In the genomic region with DNA sequence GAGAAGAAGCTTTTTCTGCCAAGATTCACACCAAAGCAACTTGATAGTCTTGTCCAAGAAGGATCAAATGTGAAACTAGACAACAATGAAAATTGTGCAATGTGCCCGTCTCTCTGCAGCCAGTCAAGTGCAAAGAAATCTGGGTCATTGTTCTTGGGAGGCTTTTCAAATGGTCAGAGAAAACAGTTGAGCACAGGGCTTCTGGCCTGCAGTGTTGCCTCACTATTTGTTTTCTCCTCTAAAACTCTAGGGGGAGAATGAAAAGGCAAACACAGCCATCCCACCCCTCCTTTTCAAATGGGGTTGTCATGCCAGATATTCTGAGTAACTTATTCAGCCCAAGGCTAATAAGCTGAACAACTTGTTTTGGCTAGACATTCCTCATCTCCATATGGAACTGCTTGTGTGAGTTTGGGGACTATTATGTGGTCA, we compare ENCODE assay signal across 14 cellular contexts.
DNase-seq lines count a peak whose midpoint lies in the region; ATAC-seq and TF ChIP-seq lines count a peak whose summit lies in the region.
"Had no signal": no experiment of that assay in that cellular context is flagged by ENCODE, and none has a peak within 500 bp of the region (broad histone marks: within the 10 kb centered on the region; RNA-seq: fewer than 3 reads in every experiment).

No MANE protein-coding gene starts in this region.

- peaks cover 6 to 9% of the 10 kb centered on the region in 2 donors for H3K9me3 Mint-ChIP-seq in activated T-cell treated with anti-CD3 and anti-CD28 coated beads, Interleukin-2, amount 50 U/mL, for 72 hours

- TF ChIP-seq CTCF in cardiac fibroblast (IDR thresholded peaks at IDR 0.05; ENCODE audit: low read depth, low read length) = no peak
- TF ChIP-seq CTCF in gastrocnemius medialis (IDR thresholded peaks at IDR 0.05 in 4 of 5, conservative IDR thresholded peaks at IDR 0.05 in 1 of 5) = no peak
- TF ChIP-seq CTCF in colonic mucosa (IDR thresholded peaks at IDR 0.05) = no peak

- H3K27me3 ChIP-seq in GM23248 (replicated peaks; ENCODE audit: insufficient read depth) (no peaks in the 10 kb centered on the region), right cardiac atrium (ENCODE audit: control insufficient read depth, insufficient read depth) (no peaks in the 10 kb centered on the region), gastrocnemius medialis (no peaks in the 10 kb centered on the region), colonic mucosa (no peaks in the 10 kb centered on the region)

- no peak overlapping the region for H3K4me3 ChIP-seq in GM23248
- H3K4me3 ChIP-seq in cardiac fibroblast (replicated peaks in 1 of 2; ENCODE audit: low read depth in 2 of 2, low read length in 2 of 2) = no peak overlapping the region
- no peak overlapping the region for H3K4me3 ChIP-seq in right cardiac atrium (ENCODE audit: low read length)
- no peak overlapping the region for H3K4me3 ChIP-seq in gastrocnemius medialis
- H3K4me3 ChIP-seq in colonic mucosa = no peak overlapping the region

- ATAC-seq in right cardiac atrium (peak; percentile 91 to 96), gastrocnemius medialis (peak; percentile 70 to 84)
- no peak for ATAC-seq in activated T-cell treated with anti-CD3 and anti-CD28 coated beads, Interleukin-2, amount 50 U/mL, for 72 hours (replicated peaks in 1 of 2)
- ATAC-seq: Panc1 had no signal

- no peak for TF ChIP-seq POLR2A in gastrocnemius medialis (IDR thresholded peaks at IDR 0.05)

- in situ Hi-C loops in GM23248 (cut with MboI) (no loop called here), gastrocnemius medialis (cut with MboI; ENCODE audit: low sequenced_read_pairs in 4 of 4) (no loop called here)

- H3K36me3 ChIP-seq in GM23248 (ENCODE audit: low read depth) = no peaks in the 10 kb centered on the region
- H3K36me3 ChIP-seq in gastrocnemius medialis = no peaks in the 10 kb centered on the region
- H3K36me3 ChIP-seq in colonic mucosa = no peaks in the 10 kb centered on the region
- H3K36me3 ChIP-seq: WERI-Rb-1 had no signal

- no peaks in the 10 kb centered on the region for H3K27me3 Mint-ChIP-seq in activated T-cell treated with anti-CD3 and anti-CD28 coated beads, Interleukin-2, amount 50 U/mL, for 72 hours (ENCODE audit: low read depth)
- H3K27me3 Mint-ChIP-seq: dendritic cell treated with granulocyte-macrophage colony-stimulating factor and Interleukin-4, amounts not matched to agents 40 ng/mL and 50 ng/mL, for 4 days; IgD-negative memory B cell had no signal

- H2AFZ ChIP-seq in GM23248 = peak overlapping the region; percentile 36

- no peak overlapping the region for H3K4me3 Mint-ChIP-seq in activated T-cell treated with anti-CD3 and anti-CD28 coated beads, Interleukin-2, amount 50 U/mL, for 72 hours
- H3K4me3 Mint-ChIP-seq: dendritic cell treated with granulocyte-macrophage colony-stimulating factor and Interleukin-4, amounts not matched to agents 40 ng/mL and 50 ng/mL, for 4 days; IgD-negative memory B cell had no signal

- 9 to 23% methylated on average over 1 of the region's 1 CpG for WGBS in GM23248 (ENCODE audit: low coverage in 1 of 2, low lambda C conversion rate in 2 of 2, missing lambda C conversion rate in 2 of 2), 2 experiments
- 66% methylated on average over 1 of the region's 1 CpG for WGBS in right cardiac atrium

- no peak overlapping the region for H3K9ac ChIP-seq in GM23248
- H3K9ac ChIP-seq in colonic mucosa (ENCODE audit: low read depth in 2 of 2, low read length in 2 of 2) = no peak overlapping the region

- no peak overlapping the region for H3K27ac Mint-ChIP-seq in activated T-cell treated with anti-CD3 and anti-CD28 coated beads, Interleukin-2, amount 50 U/mL, for 72 hours
- H3K27ac Mint-ChIP-seq: activated T-helper 2 cell treated with anti-CD3 and anti-CD28 coated beads, Interferon-gamma antibody, Interleukin-2, Interleukin-4, amounts not matched to agents 10 μg/mL and 5 μg/mL and 100 μg/mL, durations not matched to agents 14 hours and 24 hours and 36 hours; dendritic cell treated with granulocyte-macrophage colony-stimulating factor and Interleukin-4, amounts not matched to agents 40 ng/mL and 50 ng/mL, for 4 days; IgD-negative memory B cell had no signal

- no peaks in the 10 kb centered on the region for H3K79me2 ChIP-seq in GM23248 (ENCODE audit: insufficient read depth)

- DNase-seq in GM23248 = peak; percentile 52
- DNase-seq in cardiac fibroblast (ENCODE audit: low read depth in 2 of 2) = peak; percentile 60 to 91
- DNase-seq in right cardiac atrium = peak; percentile 33 to 67 (median 38)
- peak; percentile 17 to 35 for DNase-seq in gastrocnemius medialis
- no peak for DNase-seq in colonic mucosa
- DNase-seq in activated gamma-delta T cell (lab: John Stamatoyannopoulos, UW) = no peak
- DNase-seq in COR-L47 (lab: John Stamatoyannopoulos, UW) = no peak
- no peak for DNase-seq in activated T-cell treated with anti-CD3 and anti-CD28 coated beads, Interleukin-2, amount 50 U/mL, for 72 hours
- DNase-seq: NCI-H2029, WERI-Rb-1 had no signal

- H3K4me1 ChIP-seq in GM23248 (ENCODE audit: insufficient read depth) (peaks cover 18% of the 10 kb centered on the region), right cardiac atrium (ENCODE audit: control insufficient read depth, insufficient read depth, low read length) (no peaks in the 10 kb centered on the region), gastrocnemius medialis (no peaks in the 10 kb centered on the region), colonic mucosa (no peaks in the 10 kb centered on the region)

- H3K4me2 ChIP-seq in GM23248 (ENCODE audit: unreplicated experiment) = peak overlapping the region; percentile 44

- H3K9me2 ChIP-seq in GM23248 (ENCODE audit: insufficient read depth) = no peaks in the 10 kb centered on the region

- no peaks in the 10 kb centered on the region for H4K20me1 ChIP-seq in GM23248 (ENCODE audit: insufficient read depth)

- H3K27ac ChIP-seq in GM23248 (no peak overlapping the region), right cardiac atrium (ENCODE audit: low read length) (no peak overlapping the region), gastrocnemius medialis (no peak overlapping the region), colonic mucosa (no peak overlapping the region)
- H3K27ac ChIP-seq: WERI-Rb-1 had no signal

- intact Hi-C loops in right cardiac atrium (cut with DNase I) (no loop called here), gastrocnemius medialis (cut with DNase I; ENCODE audit: low total_unique reads) (no loop called here), colonic mucosa (cut with DNase I) (no loop called here)

- H3K36me3 Mint-ChIP-seq in activated T-cell treated with anti-CD3 and anti-CD28 coated beads, Interleukin-2, amount 50 U/mL, for 72 hours (ENCODE audit: insufficient read depth in 2 of 2) = no peaks in the 10 kb centered on the region
- H3K36me3 Mint-ChIP-seq: IgD-negative memory B cell had no signal

- H3K9me3 ChIP-seq in GM23248 (ENCODE audit: low read depth) (no peaks in the 10 kb centered on the region), right cardiac atrium (ENCODE audit: control insufficient read depth, low read length) (no peaks in the 10 kb centered on the region), gastrocnemius medialis (no peaks in the 10 kb centered on the region), colonic mucosa (no peaks in the 10 kb centered on the region)

- H3K4me1 Mint-ChIP-seq in activated T-cell treated with anti-CD3 and anti-CD28 coated beads, Interleukin-2, amount 50 U/mL, for 72 hours (ENCODE audit: low read depth) = no peaks in the 10 kb centered on the region
- H3K4me1 Mint-ChIP-seq: IgD-negative memory B cell had no signal

- peaks cover 11% of the 10 kb centered on the region for H3F3A ChIP-seq in GM23248 (ENCODE audit: insufficient read depth)

Comparison
In these comparisons a context has a peak if more than half of its experiments do, and no peak if none do; other contexts are left out.
1. DNase-seq: peak in GM23248 (single experiment), cardiac fibroblast (2 of 2), right cardiac atrium (3 of 3) and gastrocnemius medialis (2 of 2); none in colonic mucosa (single experiment), activated gamma-delta T cell (single experiment), COR-L47 (single experiment) and activated T-cell treated with anti-CD3 and anti-CD28 coated beads, Interleukin-2, amount 50 U/mL, for 72 hours (0 of 2).
2. ATAC-seq: peak in right cardiac atrium (2 of 2) and gastrocnemius medialis (2 of 2); none in activated T-cell treated with anti-CD3 and anti-CD28 coated beads, Interleukin-2, amount 50 U/mL, for 72 hours (0 of 2).